Comparison of ENCODE assay signal across 1 cellular context in genomic region chr14:92693998-92694780, GRCh38.
TF ChIP-seq lines count a peak whose summit lies in the region.

No MANE protein-coding gene starts in this region.

TF ChIP-seq in HepG2, 621 proteins besides CTCF, POLR2A, EP300 and RAD21 (continued from another document and continues in another):
- TF ChIP-seq BCLAF1 (IDR thresholded peaks at IDR 0.05) (no peak), ELF3 (CRISPR knock-in tag; IDR thresholded peaks at IDR 0.05) (peak; percentile 29; the same call in 1 of the 2 replicates), RXRB (CRISPR knock-in tag; IDR thresholded peaks at IDR 0.05; ENCODE audit: borderline replicate concordance) (0 out of 2 replicates have a peak, but pooled peaks have one; percentile 25), RARG (CRISPR knock-in tag; IDR thresholded peaks at IDR 0.05; ENCODE audit: low read depth) (no peak), TCF7 (IDR thresholded peaks at IDR 0.05; ENCODE audit: low read depth) (no peak), ZBTB39 (CRISPR knock-in tag; IDR thresholded peaks at IDR 0.05) (no peak), RXRA (CRISPR knock-in tag; IDR thresholded peaks at IDR 0.05) (peak; percentile 50; the same call in 1 of the 2 replicates), KLF9 (CRISPR knock-in tag; IDR thresholded peaks at IDR 0.05; ENCODE audit: low read depth) (no peak), ZNF329 (CRISPR knock-in tag; IDR thresholded peaks at IDR 0.05; ENCODE audit: low read depth) (no peak), MEIS2 (CRISPR knock-in tag; IDR thresholded peaks at IDR 0.05) (peak; percentile 80; the same call in 1 of the 2 replicates), RBAK (CRISPR knock-in tag; IDR thresholded peaks at IDR 0.05) (no peak), MLX (CRISPR knock-in tag; IDR thresholded peaks at IDR 0.05) (0 out of 2 replicates have a peak, but pooled peaks have one; percentile 24), SAP130 (CRISPR knock-in tag; IDR thresholded peaks at IDR 0.05; ENCODE audit: low read depth) (peak; percentile 81), AHR (CRISPR knock-in tag; IDR thresholded peaks at IDR 0.05) (no peak), FOSL2 (CRISPR knock-in tag; IDR thresholded peaks at IDR 0.05) (peak; percentile 98), HOXA3 (CRISPR knock-in tag; IDR thresholded peaks at IDR 0.05) (no peak), ZNF792 (CRISPR knock-in tag; IDR thresholded peaks at IDR 0.05) (0 out of 2 replicates have a peak, but pooled peaks have one; percentile 58), HNRNPH1 (optimal IDR thresholded peaks at IDR 0.05; ENCODE audit: low read depth, low read length) (no peak), SAFB2 (CRISPR knock-in tag; IDR thresholded peaks at IDR 0.05; ENCODE audit: borderline replicate concordance, low read depth) (no peak), ZNF501 (CRISPR knock-in tag; IDR thresholded peaks at IDR 0.05) (peak; percentile 47; the same call in 1 of the 2 replicates), IRF2 (CRISPR knock-in tag; IDR thresholded peaks at IDR 0.05) (0 out of 2 replicates have a peak, but pooled peaks have one; percentile 30), PPARG (CRISPR knock-in tag; conservative IDR thresholded peaks at IDR 0.05) (0 out of 2 replicates have a peak, but pooled peaks have one; percentile 27), GMEB1 (CRISPR knock-in tag; IDR thresholded peaks at IDR 0.05; ENCODE audit: borderline replicate concordance) (no peak), CREB1 (IDR thresholded peaks at IDR 0.05) (peak; percentile 81), CREB1 (CRISPR knock-in tag; IDR thresholded peaks at IDR 0.05) (no peak), CEBPB (IDR thresholded peaks at IDR 0.05; ENCODE audit: borderline replicate concordance, low read depth, low read length) (peak; percentile 28; the same call in 1 of the 2 replicates), ZNF335 (CRISPR knock-in tag; IDR thresholded peaks at IDR 0.05) (0 out of 2 replicates have a peak, but pooled peaks have one; percentile 18), PBX2 (CRISPR knock-in tag; IDR thresholded peaks at IDR 0.05) (peak; percentile 21; the same call in 1 of the 2 replicates), ARNT2 (CRISPR knock-in tag; IDR thresholded peaks at IDR 0.05; ENCODE audit: low read depth) (no peak), DPF2 (CRISPR knock-in tag; IDR thresholded peaks at IDR 0.05; ENCODE audit: borderline replicate concordance, low read depth) (0 out of 2 replicates have a peak, but pooled peaks have one; percentile 25), GATAD2A (CRISPR knock-in tag; IDR thresholded peaks at IDR 0.05) (peak; percentile 37; the same call in 1 of the 2 replicates), THAP11 (CRISPR knock-in tag; IDR thresholded peaks at IDR 0.05) (no peak), NRL (CRISPR knock-in tag; IDR thresholded peaks at IDR 0.05; ENCODE audit: borderline replicate concordance) (0 out of 2 replicates have a peak, but pooled peaks have one; percentile 14), ZNF441 (CRISPR knock-in tag; IDR thresholded peaks at IDR 0.05; ENCODE audit: borderline replicate concordance) (peak; percentile 99), KDM2A (CRISPR knock-in tag; IDR thresholded peaks at IDR 0.05; ENCODE audit: borderline replicate concordance, low read depth) (peak; percentile 36; the same call in 1 of the 2 replicates), HDAC2 (CRISPR knock-in tag; IDR thresholded peaks at IDR 0.05) (0 out of 2 replicates have a peak, but pooled peaks have one; percentile 41), TRIM24 (CRISPR knock-in tag; IDR thresholded peaks at IDR 0.05) (no peak), DRAP1 (CRISPR knock-in tag; IDR thresholded peaks at IDR 0.05) (no peak; the same call in 1 of the 2 replicates), ARID5B (CRISPR knock-in tag; IDR thresholded peaks at IDR 0.05) (peak; percentile 55), HINFP (CRISPR knock-in tag; IDR thresholded peaks at IDR 0.05; ENCODE audit: low read depth) (peak; percentile 96), PAXIP1 (CRISPR knock-in tag; conservative IDR thresholded peaks at IDR 0.05) (no peak), JUN (CRISPR knock-in tag; IDR thresholded peaks at IDR 0.05) (peak; percentile 62; the same call in 1 of the 2 replicates), ZFY (CRISPR knock-in tag; IDR thresholded peaks at IDR 0.05) (no peak), ATF3 (CRISPR knock-in tag; IDR thresholded peaks at IDR 0.05) (peak; percentile 82), FOXA1 (IDR thresholded peaks at IDR 0.05) (no peak), FOXA1 (CRISPR knock-in tag; IDR thresholded peaks at IDR 0.05) (peak; percentile 89), JUND (CRISPR knock-in tag; IDR thresholded peaks at IDR 0.05) (peak; percentile 79), ZNF292 (CRISPR knock-in tag; IDR thresholded peaks at IDR 0.05; ENCODE audit: borderline replicate concordance, low read depth) (peak; percentile 83; the same call in 1 of the 2 replicates)
